In the genomic region with DNA sequence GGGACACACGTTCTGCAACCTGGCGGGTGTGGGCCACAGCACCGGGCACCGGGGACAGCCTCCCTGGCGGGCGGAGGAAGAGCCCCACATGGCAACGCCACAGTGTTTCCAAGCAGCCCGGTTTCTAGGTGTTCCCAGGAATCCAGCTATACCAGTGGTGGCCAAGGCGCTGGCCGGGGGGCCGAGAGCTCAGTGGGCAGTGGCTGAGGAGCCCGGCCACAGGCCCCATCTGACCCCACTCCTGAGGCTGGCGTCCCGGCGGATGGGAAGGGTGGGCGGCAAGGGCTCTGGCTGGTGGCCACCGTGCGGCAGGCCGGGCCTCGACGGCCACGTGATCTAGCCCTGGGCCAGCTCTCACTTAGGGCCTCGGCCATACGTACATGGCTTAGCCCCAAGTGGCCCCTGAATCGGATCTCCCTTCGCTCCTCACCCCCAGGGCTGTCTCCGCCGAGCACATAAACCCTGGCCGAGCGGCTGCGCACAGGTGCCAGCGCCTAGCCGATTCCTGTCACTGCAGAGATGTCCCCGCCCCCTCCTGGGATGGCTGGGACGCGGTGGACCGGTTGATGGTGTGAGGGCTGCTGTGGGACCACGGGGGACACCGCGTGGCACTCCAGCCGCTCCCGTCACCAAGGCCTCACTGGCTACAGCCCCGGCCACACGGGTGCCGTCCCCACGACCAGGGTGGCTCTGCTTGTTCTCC, we compare ENCODE assay signal across 12 cellular contexts.
DNase-seq lines count a peak whose midpoint lies in the region; ATAC-seq and TF ChIP-seq lines count a peak whose summit lies in the region.
"Had no signal": no experiment of that assay in that cellular context is flagged by ENCODE, and none has a peak within 500 bp of the region (broad histone marks: within the 10 kb centered on the region; RNA-seq: fewer than 3 reads in every experiment).

No MANE protein-coding gene starts in this region.

- CTCF ChIA-PET in AG04450 (lab: Charles Lee): interaction anchor here (0.5 to 1.2 kb wide), 2 partner anchors 8 to 40 kb away, joined by 3 read pairs; no protein-coding TSS in a partner anchor

- POLR2A ChIA-PET in AG04450 (lab: Yijun Ruan, JAX): interaction anchor here (0.7 to 1.2 kb wide), 3 partner anchors 9 to 92 kb away, joined by 3 to 6 read pairs (median 3); no protein-coding TSS in a partner anchor

- intact Hi-C loops in left ventricle myocardium superior (cut with micrococcal nuclease): no loop called here

- peak overlapping the region; percentile 68 for H3K27ac ChIP-seq in AG04450 (ENCODE audit: low read depth, low read length)
- peak overlapping the region; percentile 77 for H3K27ac ChIP-seq in SK-N-MC
- peak overlapping the region; percentile 44 for H3K27ac ChIP-seq in parathyroid adenoma

- H3K4me3 ChIP-seq in AG04450 (ENCODE audit: low read depth, low read length): no peak overlapping the region
- no peak overlapping the region for H3K4me3 ChIP-seq in SK-N-MC
- H3K4me3 ChIP-seq in parathyroid adenoma (ENCODE audit: low read depth, low read length): peak overlapping the region; percentile 6

- H3K27me3 ChIP-seq in AG04450 (ENCODE audit: control insufficient read depth, insufficient read depth, low read length): peaks cover 6% of the 10 kb centered on the region
- H3K27me3 ChIP-seq in parathyroid adenoma (ENCODE audit: control insufficient read depth, insufficient read depth, low read length): no peaks in the 10 kb centered on the region

- TF ChIP-seq CTCF in AG04450 (IDR thresholded peaks at IDR 0.05; ENCODE audit: low read depth, low read length): no peak
- no peak for TF ChIP-seq CTCF in parathyroid adenoma (IDR thresholded peaks at IDR 0.05)

- peaks cover 5% of the 10 kb centered on the region for H3K27me3 Mint-ChIP-seq in activated naive CD8-positive, alpha-beta T cell treated with anti-CD3 and anti-CD28 coated beads for 36 hours

- no peaks in the 10 kb centered on the region for H3K36me3 ChIP-seq in SK-N-MC (ENCODE audit: insufficient read depth, low read length)
- no peaks in the 10 kb centered on the region for H3K36me3 ChIP-seq in parathyroid adenoma (ENCODE audit: control insufficient read depth, insufficient read depth, low read length)

- peak; percentile 29 for ATAC-seq in left ventricle myocardium superior
- no peak for ATAC-seq in HG02798 (IDR thresholded peaks at IDR 0.05; ENCODE audit: poor library complexity, unreplicated experiment)
- ATAC-seq: activated CD8-positive, alpha-beta T cell treated with anti-CD3 and anti-CD28 coated beads, Interleukin-2, amount 10 ng/mL, durations not matched to agents 7 days and 5 days had no signal

- H3K4me3 Mint-ChIP-seq in activated naive CD8-positive, alpha-beta T cell treated with anti-CD3 and anti-CD28 coated beads for 36 hours: no peak overlapping the region
- H3K4me3 Mint-ChIP-seq: activated CD8-positive, alpha-beta T cell treated with anti-CD3 and anti-CD28 coated beads, Interleukin-2, amount 10 ng/mL, durations not matched to agents 7 days and 5 days had no signal

- no peaks in the 10 kb centered on the region for H3K4me1 ChIP-seq in parathyroid adenoma

- peak overlapping the region; percentile 73 for H2AFZ ChIP-seq in parathyroid adenoma

- H3K27ac Mint-ChIP-seq in activated naive CD8-positive, alpha-beta T cell treated with anti-CD3 and anti-CD28 coated beads for 36 hours: no peak overlapping the region
- H3K27ac Mint-ChIP-seq: activated CD8-positive, alpha-beta T cell treated with anti-CD3 and anti-CD28 coated beads, Interleukin-2, amount 10 ng/mL, durations not matched to agents 7 days and 5 days had no signal

- H3K36me3 Mint-ChIP-seq in activated naive CD8-positive, alpha-beta T cell treated with anti-CD3 and anti-CD28 coated beads for 36 hours: no peaks in the 10 kb centered on the region

- no peak for DNase-seq in AG04450 (ENCODE audit: low read depth, low spot score)
- no peak for DNase-seq in SK-N-MC (ENCODE audit: low read depth, low spot score)
- DNase-seq in left ventricle myocardium superior: peak; percentile 36
- DNase-seq in activated naive CD8-positive, alpha-beta T cell treated with anti-CD3 and anti-CD28 coated beads for 36 hours: no peak
- no peak for DNase-seq in RKO (ENCODE audit: low spot score)
- no peak for DNase-seq in NK-92 (lab: John Stamatoyannopoulos, UW; ENCODE audit: unreplicated experiment)
- DNase-seq: activated CD8-positive, alpha-beta T cell treated with anti-CD3 and anti-CD28 coated beads, Interleukin-2, amount 10 ng/mL, durations not matched to agents 7 days and 5 days; NCI-H187; occipital lobe; SK-N-SH had no signal

- H3K9me3 Mint-ChIP-seq in activated naive CD8-positive, alpha-beta T cell treated with anti-CD3 and anti-CD28 coated beads for 36 hours: no peaks in the 10 kb centered on the region

- H3K79me2 ChIP-seq in parathyroid adenoma: no peaks in the 10 kb centered on the region

- no peak overlapping the region for H3K9ac ChIP-seq in SK-N-MC (ENCODE audit: insufficient read length)
- H3K9ac ChIP-seq in parathyroid adenoma: no peak overlapping the region
- H3K9ac ChIP-seq: SK-N-SH had no signal

- peaks cover 9% of the 10 kb centered on the region; the same call in 1 of the 2 replicates for H3K9me3 ChIP-seq in AG04450 (ENCODE audit: control insufficient read depth, insufficient read depth, low read length)
- no peaks in the 10 kb centered on the region for H3K9me3 ChIP-seq in SK-N-MC (ENCODE audit: low read depth, low read length)
- H3K9me3 ChIP-seq in parathyroid adenoma (ENCODE audit: control insufficient read depth, low read length): no peaks in the 10 kb centered on the region
- H3K9me3 ChIP-seq: SK-N-SH had no signal

- peaks cover 2% of the 10 kb centered on the region for H3K4me1 Mint-ChIP-seq in activated naive CD8-positive, alpha-beta T cell treated with anti-CD3 and anti-CD28 coated beads for 36 hours

- H3K4me2 ChIP-seq in parathyroid adenoma (ENCODE audit: low read length): peak overlapping the region; percentile 69
- H3K4me2 ChIP-seq: SK-N-SH had no signal
